Comparison of ENCODE assay signal across 8 cellular contexts in the genomic region with DNA sequence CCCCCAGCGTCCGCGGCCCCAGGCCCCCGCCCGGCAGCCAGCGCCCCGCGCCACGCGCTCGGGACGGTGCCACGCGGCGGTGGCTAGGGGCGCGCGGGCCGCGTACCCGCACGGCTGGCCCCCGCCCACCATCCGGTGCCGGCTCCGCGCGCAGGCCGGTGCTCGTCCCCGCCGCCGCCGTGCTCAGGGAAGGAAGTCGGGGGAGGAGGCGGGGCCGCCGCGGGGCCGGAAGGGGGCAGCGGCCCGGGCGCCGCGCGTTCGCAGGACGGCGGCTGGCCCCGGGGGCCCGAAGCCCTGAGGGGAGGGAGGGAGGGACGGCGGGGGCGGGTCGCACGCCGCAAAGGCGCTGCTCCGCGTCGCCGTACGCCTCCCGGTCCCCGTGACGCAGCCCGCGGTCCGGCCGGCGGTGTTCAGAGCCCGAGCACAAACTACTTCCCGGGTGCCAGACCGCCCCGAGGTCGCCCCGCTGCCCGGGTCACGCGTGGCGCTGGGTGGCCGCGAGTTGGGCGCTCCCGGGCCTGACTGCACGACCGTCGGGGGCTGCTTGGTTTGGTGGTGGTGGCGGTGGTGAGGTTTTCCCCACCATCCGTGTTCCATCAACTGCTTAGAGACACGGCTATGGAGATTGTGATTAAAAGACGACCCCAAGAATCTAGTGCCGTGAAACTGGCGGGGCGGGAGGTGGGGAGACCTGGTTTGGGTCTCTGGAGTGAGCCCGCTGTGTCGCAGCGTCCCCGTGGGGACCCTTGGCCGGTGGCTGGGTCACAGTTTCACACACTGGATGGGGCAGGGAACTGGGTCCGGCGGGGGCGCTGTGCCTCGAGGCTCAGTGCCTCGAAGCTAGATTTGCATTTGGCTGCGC. TPM values are rescaled to one million over a fixed set of nuclear protein-coding genes. Genes with fewer than 3 reads are reported as not detected.
A peak's percentile ranks its signal among the peaks of the same experiment; 100 is the strongest.
DNase-seq lines count a peak whose midpoint lies in the region; ATAC-seq and TF ChIP-seq lines count a peak whose summit lies in the region.

TSS of gene DCTD (minus strand) at position 205 of the 862 bp plus-strand sequence. CDS start 1,818 bp downstream, outside the sequence.

- peak within 1 kb of the TSS; percentile 90 to 94 for H3K4me3 Mint-ChIP-seq in CD14-positive monocyte
- peak within 1 kb of the TSS; percentile 92 for H3K4me3 Mint-ChIP-seq in activated T-helper 1 cell treated with anti-CD3 and anti-CD28 coated beads, Interleukin-12 subunit alpha, Interleukin-12 subunit beta, Interleukin-2, Interleukin-4 antibody, amounts not matched to agents 30 ng/mL and 10 ng/mL and 1 ng/mL, durations not matched to agents 14 hours and 24 hours and 36 hours
- H3K4me3 Mint-ChIP-seq in natural killer cell treated with Interleukin-12 subunit alpha and Interleukin-12 subunit beta and Interleukin-15 and Interleukin-18, amount 100 ng/mL, for 72 hours, result peak within 1 kb of the TSS; percentile 81

- DNase-seq in CD14-positive monocyte (ENCODE audit: low spot score) (peak; percentile 57), Peyer's patch (peak; percentile 86 to 92 (median 88)), fibroblast of lung (ENCODE audit: low read depth in 2 of 2) (peak; percentile 66 to 75)
- peak; percentile 78 for DNase-seq in activated T-helper 1 cell treated with anti-CD3 and anti-CD28 coated beads, Interleukin-12 subunit alpha, Interleukin-12 subunit beta, Interleukin-2, Interleukin-4 antibody, amounts not matched to agents 30 ng/mL and 10 ng/mL and 1 ng/mL, durations not matched to agents 14 hours and 24 hours and 36 hours (ENCODE audit: low spot score)
- DNase-seq in natural killer cell treated with Interleukin-12 subunit alpha and Interleukin-12 subunit beta and Interleukin-15 and Interleukin-18, amount 100 ng/mL, for 72 hours (ENCODE audit: low spot score), result peak; percentile 89
- DNase-seq in stimulated activated naive CD8-positive, alpha-beta T cell treated with anti-CD3 and anti-CD28 coated beads, Interleukin-15, Interleukin-2, amounts not matched to agents 100 U/mL and 50 U/mL, for 24 hours, result peak; percentile 85

- no peaks in the 10 kb centered on the region for H3K9me3 Mint-ChIP-seq in CD14-positive monocyte
- no peaks in the 10 kb centered on the region for H3K9me3 Mint-ChIP-seq in activated T-helper 1 cell treated with anti-CD3 and anti-CD28 coated beads, Interleukin-12 subunit alpha, Interleukin-12 subunit beta, Interleukin-2, Interleukin-4 antibody, amounts not matched to agents 30 ng/mL and 10 ng/mL and 1 ng/mL, durations not matched to agents 14 hours and 24 hours and 36 hours
- H3K9me3 Mint-ChIP-seq in natural killer cell treated with Interleukin-12 subunit alpha and Interleukin-12 subunit beta and Interleukin-15 and Interleukin-18, amount 100 ng/mL, for 72 hours, result peaks cover 2% of the 10 kb centered on the region

- peak within 1 kb of the TSS; percentile 76 for H2AFZ ChIP-seq in fibroblast of lung (ENCODE audit: low read length)

- H3K79me2 ChIP-seq in fibroblast of lung (ENCODE audit: control insufficient read depth, insufficient read depth, low read length), result peaks cover 22% of the 10 kb centered on the region

- peaks cover 25% of the 10 kb centered on the region for H3K4me1 Mint-ChIP-seq in CD14-positive monocyte
- H3K4me1 Mint-ChIP-seq in activated T-helper 1 cell treated with anti-CD3 and anti-CD28 coated beads, Interleukin-12 subunit alpha, Interleukin-12 subunit beta, Interleukin-2, Interleukin-4 antibody, amounts not matched to agents 30 ng/mL and 10 ng/mL and 1 ng/mL, durations not matched to agents 14 hours and 24 hours and 36 hours (ENCODE audit: low read depth), result peaks cover 50% of the 10 kb centered on the region
- peaks cover 32 to 42% of the 10 kb centered on the region in 2 donors for H3K4me1 Mint-ChIP-seq in natural killer cell treated with Interleukin-12 subunit alpha and Interleukin-12 subunit beta and Interleukin-15 and Interleukin-18, amount 100 ng/mL, for 72 hours (ENCODE audit: low read depth in 2 of 2)

- peaks cover 0 to 25% (median 0%) of the 10 kb centered on the region in 3 donors for H3K36me3 ChIP-seq in Peyer's patch
- H3K36me3 ChIP-seq in fibroblast of lung (ENCODE audit: control insufficient read depth, insufficient read depth, low read length), result peaks cover 10% of the 10 kb centered on the region

- H3K27ac Mint-ChIP-seq in CD14-positive monocyte, result peak within 1 kb of the TSS; percentile 91 to 96 (median 94)
- H3K27ac Mint-ChIP-seq in activated T-helper 1 cell treated with anti-CD3 and anti-CD28 coated beads, Interleukin-12 subunit alpha, Interleukin-12 subunit beta, Interleukin-2, Interleukin-4 antibody, amounts not matched to agents 30 ng/mL and 10 ng/mL and 1 ng/mL, durations not matched to agents 14 hours and 24 hours and 36 hours, result peak within 1 kb of the TSS; percentile 97
- H3K27ac Mint-ChIP-seq in natural killer cell treated with Interleukin-12 subunit alpha and Interleukin-12 subunit beta and Interleukin-15 and Interleukin-18, amount 100 ng/mL, for 72 hours, result peak within 1 kb of the TSS; percentile 93 to 94

- intact Hi-C loops in CD14-positive monocyte (cut with micrococcal nuclease), result no loop called here
- intact Hi-C loops in activated T-helper 1 cell treated with anti-CD3 and anti-CD28 coated beads, Interleukin-12 subunit alpha, Interleukin-12 subunit beta, Interleukin-2, Interleukin-4 antibody, amounts not matched to agents 30 ng/mL and 10 ng/mL and 1 ng/mL, durations not matched to agents 14 hours and 24 hours and 36 hours (cut with micrococcal nuclease), result loop anchor here (2.0 to 10.0 kb wide), 5 partner anchors 109 to 737 kb away; partner anchors contain the start of genes RWDD4, TRAPPC11 and WWC2

- H3K9me3 ChIP-seq in Peyer's patch (no peaks in the 10 kb centered on the region), fibroblast of lung (ENCODE audit: control insufficient read depth, insufficient read depth, low read depth, low read length) (no peaks in the 10 kb centered on the region)

- peak within 1 kb of the TSS; percentile 95 for H3K4me2 ChIP-seq in fibroblast of lung (ENCODE audit: extremely low read depth, insufficient read depth, low read length)

- peaks cover 0 to 4% (median 2%) of the 10 kb centered on the region in 3 donors for H3K27me3 Mint-ChIP-seq in CD14-positive monocyte (ENCODE audit: low read depth in 3 of 3)
- H3K27me3 Mint-ChIP-seq in activated T-helper 1 cell treated with anti-CD3 and anti-CD28 coated beads, Interleukin-12 subunit alpha, Interleukin-12 subunit beta, Interleukin-2, Interleukin-4 antibody, amounts not matched to agents 30 ng/mL and 10 ng/mL and 1 ng/mL, durations not matched to agents 14 hours and 24 hours and 36 hours (ENCODE audit: insufficient read depth), result peaks cover 10% of the 10 kb centered on the region
- peaks cover 0 to 1% of the 10 kb centered on the region in 2 donors for H3K27me3 Mint-ChIP-seq in natural killer cell treated with Interleukin-12 subunit alpha and Interleukin-12 subunit beta and Interleukin-15 and Interleukin-18, amount 100 ng/mL, for 72 hours

- H3K4me3 ChIP-seq in Peyer's patch (peak within 1 kb of the TSS; percentile 66 to 91 (median 89)), fibroblast of lung (replicated peaks in 1 of 4; ENCODE audit: control extremely low read depth in 1 of 4, insufficient read depth in 1 of 4, low read depth in 3 of 4, low read length in 4 of 4) (peak within 1 kb of the TSS; percentile 65 to 79 (median 72))

- H4K20me1 ChIP-seq in fibroblast of lung (ENCODE audit: control insufficient read depth, extremely low read depth, insufficient read depth, low read length), result no peaks in the 10 kb centered on the region

- H3K27me3 ChIP-seq in Peyer's patch (no peaks in the 10 kb centered on the region), fibroblast of lung (ENCODE audit: control insufficient read depth, insufficient read depth, low read length) (no peaks in the 10 kb centered on the region)

- peaks cover 0 to 10% (median 6%) of the 10 kb centered on the region in 4 donors for H3K4me1 ChIP-seq in Peyer's patch
- H3K4me1 ChIP-seq in fibroblast of lung (ENCODE audit: control insufficient read depth, extremely low read depth, insufficient read depth, low read length), result peaks cover 10% of the 10 kb centered on the region

- peaks cover 26 to 31% of the 10 kb centered on the region in 2 donors for H3K36me3 Mint-ChIP-seq in CD14-positive monocyte
- H3K36me3 Mint-ChIP-seq in activated T-helper 1 cell treated with anti-CD3 and anti-CD28 coated beads, Interleukin-12 subunit alpha, Interleukin-12 subunit beta, Interleukin-2, Interleukin-4 antibody, amounts not matched to agents 30 ng/mL and 10 ng/mL and 1 ng/mL, durations not matched to agents 14 hours and 24 hours and 36 hours (ENCODE audit: low read depth), result peaks cover 27% of the 10 kb centered on the region
- peaks cover 10% of the 10 kb centered on the region for H3K36me3 Mint-ChIP-seq in natural killer cell treated with Interleukin-12 subunit alpha and Interleukin-12 subunit beta and Interleukin-15 and Interleukin-18, amount 100 ng/mL, for 72 hours

- TF ChIP-seq CTCF in CD14-positive monocyte (IDR thresholded peaks at IDR 0.05), result peak; percentile 40
- peak in 3 of 6 experiments; percentile 8 to 34 (median 15) for TF ChIP-seq CTCF in Peyer's patch (IDR thresholded peaks at IDR 0.05)
- peak; percentile 36 to 43 for TF ChIP-seq CTCF in fibroblast of lung (conservative IDR thresholded peaks at IDR 0.05 in 1 of 2, IDR thresholded peaks at IDR 0.05 in 1 of 2; ENCODE audit: low read depth in 1 of 2, low read length in 2 of 2)

- H3K9ac ChIP-seq in fibroblast of lung (ENCODE audit: insufficient read depth, low read length), result peak within 1 kb of the TSS; percentile 93

- ATAC-seq in GM19043 (IDR thresholded peaks at IDR 0.05; ENCODE audit: low read depth, unreplicated experiment), result peak; percentile 81
- ATAC-seq in HG03378 (IDR thresholded peaks at IDR 0.05; ENCODE audit: unreplicated experiment), result peak; percentile 91
- ATAC-seq in natural killer cell treated with Interleukin-12 subunit alpha and Interleukin-12 subunit beta and Interleukin-15 and Interleukin-18, amount 100 ng/mL, for 72 hours, result peak; percentile 86 to 90
- ATAC-seq in stimulated activated naive CD8-positive, alpha-beta T cell treated with anti-CD3 and anti-CD28 coated beads, Interleukin-15, Interleukin-2, amounts not matched to agents 100 U/mL and 50 U/mL, for 24 hours, result peak; percentile 82

- TF ChIP-seq POLR2A in Peyer's patch (IDR thresholded peaks at IDR 0.05), result peak; percentile 38 to 49

- H3K27ac ChIP-seq in Peyer's patch (peak within 1 kb of the TSS; percentile 88 to 99 (median 97)), fibroblast of lung (ENCODE audit: insufficient read depth, low read length) (peak within 1 kb of the TSS; percentile 93)

RNA-seq across cellular contexts. Expression of gene DCTD, which starts in this region (rescaled TPM):
- polyA plus RNA-seq in CD14-positive monocyte, result 10 to 100 TPM; 45.8 to 49.9 TPM
- total RNA-seq in Peyer's patch, result 10 to 100 TPM; 21.7 to 42.1 (median 28.4) TPM
- 122 and 131 TPM in 2 replicates for total RNA-seq in activated T-helper 1 cell treated with anti-CD3 and anti-CD28 coated beads, Interleukin-12 subunit alpha, Interleukin-12 subunit beta, Interleukin-2, Interleukin-4 antibody, amounts not matched to agents 30 ng/mL and 10 ng/mL and 1 ng/mL, durations not matched to agents 14 hours and 24 hours and 36 hours
- 70.4 and 88.8 TPM in 2 replicates for total RNA-seq in fibroblast of lung
- polyA plus RNA-seq in fibroblast of lung, result 140 and 182 TPM in 2 replicates
- polyA plus RNA-seq in fibroblast of lung (2012), result 126 and 152 TPM in 2 replicates
- polyA minus RNA-seq in fibroblast of lung (ENCODE audit: low replicate concordance), result 58.8 and 65.1 TPM in 2 replicates
- total RNA-seq in natural killer cell treated with Interleukin-12 subunit alpha and Interleukin-12 subunit beta and Interleukin-15 and Interleukin-18, amount 100 ng/mL, for 72 hours, result 100 to 1,000 TPM in 1 of 2 donors, 10 to 100 TPM in 1; 83.6 to 135 TPM

Comparison
In these comparisons a context has a peak if more than half of its experiments do, and no peak if none do; other contexts are left out.
1. Peak in every context shown above with its lines: DNase-seq, ATAC-seq, H3K4me3 ChIP-seq and H3K27ac ChIP-seq.